8 cellular contexts compared by ENCODE assay signal in the genomic region with DNA sequence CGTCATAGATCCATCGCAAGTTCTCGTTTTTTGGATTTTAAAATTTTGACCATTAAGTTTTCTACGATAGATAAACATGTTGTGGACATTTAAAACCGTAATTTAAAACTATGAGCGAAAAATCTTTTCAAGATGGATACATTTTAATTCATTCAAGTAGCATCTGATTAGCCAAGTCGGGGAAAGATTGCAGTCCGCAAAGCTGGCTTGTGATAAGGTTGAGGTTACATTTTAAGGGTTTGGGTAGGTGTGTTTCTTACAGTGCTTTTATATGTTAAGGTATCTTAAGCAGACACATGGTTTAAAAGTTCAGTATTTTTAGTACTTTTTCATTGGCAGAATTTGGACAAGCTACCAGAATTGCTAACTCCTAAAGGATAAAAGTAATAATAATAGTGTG. TPM values are rescaled to one million over a fixed set of nuclear protein-coding genes. Genes with fewer than 3 reads are reported as not detected.
DNase-seq lines count a peak whose midpoint lies in the region; ATAC-seq, FAIRE-seq and TF ChIP-seq lines count a peak whose summit lies in the region.

No MANE protein-coding gene starts in this region.

- FAIRE-seq in small intestine (lab: Jason Lieb, UNC) = no peak
- FAIRE-seq in RCC 7860 (lab: Jason Lieb, UNC) = no peak

- H3K27me3 ChIP-seq in HL-60 (ENCODE audit: insufficient read depth, poor library complexity, severe bottlenecking) = no peaks in the 10 kb centered on the region
- H3K27me3 ChIP-seq in right cardiac atrium (ENCODE audit: control insufficient read depth, insufficient read depth) = no peaks in the 10 kb centered on the region
- H3K27me3 ChIP-seq in small intestine (ENCODE audit: control insufficient read depth in 2 of 2, insufficient read depth in 2 of 2, low read length in 2 of 2) = no peaks in the 10 kb centered on the region

- peak overlapping the region; percentile 77 for H3K4me3 ChIP-seq in HL-60 (replicated peaks; ENCODE audit: insufficient read depth, low read length)
- peak overlapping the region; percentile 87 for H3K4me3 ChIP-seq in WI38 (ENCODE audit: low read depth, low read length)
- peak overlapping the region; percentile 90 for H3K4me3 ChIP-seq in right cardiac atrium (ENCODE audit: low read length)
- H3K4me3 ChIP-seq in small intestine (ENCODE audit: low read depth in 1 of 2, low read length in 2 of 2) = peak overlapping the region in 1 of 2 donors; percentile 100

- intact Hi-C loops in right cardiac atrium (cut with DNase I) = loop anchor here in 3 of 4 donors (5.0 kb wide), 2 partner anchors 36 to 59 kb away; partner anchors contain the start of genes SOD2 (in 3 of the 3) and TCP1 (in 1 of the 3)

- ATAC-seq in right cardiac atrium (no peak), GM19324 (IDR thresholded peaks at IDR 0.05; ENCODE audit: low FRiP score, unreplicated experiment) (no peak), GM21526 (IDR thresholded peaks at IDR 0.05; ENCODE audit: low FRiP score, unreplicated experiment) (no peak)

- H3K27ac ChIP-seq in HL-60 (replicated peaks) = peak overlapping the region; percentile 92
- H3K27ac ChIP-seq in right cardiac atrium (ENCODE audit: low read length) = no peak overlapping the region
- no peak overlapping the region for H3K27ac ChIP-seq in small intestine (ENCODE audit: low read depth in 1 of 2, low read length in 1 of 2)

- H3K36me3 ChIP-seq in small intestine (ENCODE audit: control insufficient read depth in 2 of 2, insufficient read depth in 2 of 2, low read length in 2 of 2) = no peaks in the 10 kb centered on the region

- H3K9me3 ChIP-seq in right cardiac atrium (ENCODE audit: control insufficient read depth, low read length) (no peaks in the 10 kb centered on the region), small intestine (ENCODE audit: control insufficient read depth, low read depth) (no peaks in the 10 kb centered on the region)

- WGBS in right cardiac atrium = 1% methylated on average over 8 of the region's 8 CpGs
- 0 to 1% (median 0%) methylated on average over 8 of the region's 8 CpGs for WGBS in small intestine, 3 donors

- peaks cover 4% of the 10 kb centered on the region for H3K4me1 ChIP-seq in right cardiac atrium (ENCODE audit: control insufficient read depth, insufficient read depth, low read length)
- H3K4me1 ChIP-seq in small intestine (ENCODE audit: control insufficient read depth in 2 of 2, insufficient read depth in 1 of 2, low read depth in 1 of 2, low read length in 1 of 2) = peaks cover 0 to 2% of the 10 kb centered on the region in 2 donors

- no peak for TF ChIP-seq CTCF in HL-60 (IDR thresholded peaks at IDR 0.05; ENCODE audit: insufficient read depth, low read length)
- no peak for TF ChIP-seq CTCF in WI38 (IDR thresholded peaks at IDR 0.05; ENCODE audit: low read depth, low read length)

- no peak for DNase-seq in HL-60 (ENCODE audit: low read depth in 1 of 2, low spot score in 1 of 2)
- no peak for DNase-seq in right cardiac atrium
- peak; percentile 13 for DNase-seq in small intestine
- no peak for DNase-seq in RCC 7860 (ENCODE audit: low spot score)
- no peak for DNase-seq in stimulated activated CD4-positive, alpha-beta T cell treated with anti-CD3 and anti-CD28 coated beads, Interleukin-15, amount 100 ng/mL, for 24 hours

RNA-seq across cellular contexts. Expression of gene WTAP, which starts 1.2 kb away (rescaled TPM):
- 10 to 100 TPM; 52.0 to 61.0 (median 56.5) TPM for total RNA-seq in right cardiac atrium
- polyA plus RNA-seq in right cardiac atrium (46.1 TPM), small intestine (10 to 100 TPM; 57.6 to 87.7 (median 65.7) TPM)

RNA-seq across cellular contexts. Expression of gene ACAT2, which starts 33.3 kb away (rescaled TPM):
- 1 to 10 TPM; 4.7 to 7.9 (median 5.1) TPM for total RNA-seq in right cardiac atrium
- polyA plus RNA-seq in right cardiac atrium (6.0 TPM), small intestine (10 to 100 TPM; 12.2 to 55.0 (median 20.1) TPM)

RNA-seq across cellular contexts. Expression of gene SOD2, which starts 35.5 kb away (rescaled TPM):
- total RNA-seq in right cardiac atrium = 100 to 1,000 TPM; 542 to 606 (median 589) TPM
- 341 TPM for polyA plus RNA-seq in right cardiac atrium
- 100 to 1,000 TPM in 2 of 3 donors, 10 to 100 TPM in 1; 81.6 to 250 (median 134) TPM for polyA plus RNA-seq in small intestine
